9 cellular contexts compared by ENCODE assay signal in genomic region chr3:185630182-185630622, GRCh38. TPM values are rescaled to one million over a fixed set of nuclear protein-coding genes. Genes with fewer than 3 reads are reported as not detected.
A peak's percentile ranks its signal among the peaks of the same experiment; 100 is the strongest.
DNase-seq lines count a peak whose midpoint lies in the region; ATAC-seq and TF ChIP-seq lines count a peak whose summit lies in the region.
"Had no signal": no experiment of that assay in that cellular context is flagged by ENCODE, and none has a peak within 500 bp of the region (broad histone marks: within the 10 kb centered on the region; RNA-seq: fewer than 3 reads in every experiment).

No MANE protein-coding gene starts in this region.

- no peak for TF ChIP-seq EP300 in stomach (IDR thresholded peaks at IDR 0.05)

- no peak overlapping the region for H3K9ac ChIP-seq in mammary epithelial cell (ENCODE audit: insufficient read depth, low read length)

- TF ChIP-seq POLR2A in stomach (IDR thresholded peaks at IDR 0.05), result no peak

- DNase-seq in LHCN-M2 (ENCODE audit: low read depth) (peak; percentile 82), mammary epithelial cell (peak; percentile 14), left lobe of liver (ENCODE audit: low spot score) (no peak), stomach (peak; percentile 34), NCI-H1048 (lab: John Stamatoyannopoulos, UW) (no peak)
- no peak for DNase-seq in activated CD4-positive, alpha-beta T cell treated with anti-CD3 and anti-CD28 coated beads, Interleukin-2, amount 50 U/mL, for 1 hour
- DNase-seq: T-helper 1 cell had no signal

- H3K4me1 ChIP-seq in mammary epithelial cell (ENCODE audit: insufficient read depth, low read length) (no peaks in the 10 kb centered on the region), stomach (peaks cover 8 to 20% (median 12%) of the 10 kb centered on the region in 4 donors)

- intact Hi-C loops in mammary epithelial cell (cut with micrococcal nuclease) (no loop called here), stomach (cut with DNase I; ENCODE audit: low total_unique reads) (no loop called here)

- no peak overlapping the region for H2AFZ ChIP-seq in mammary epithelial cell (ENCODE audit: low read depth, low read length)

- H3K79me2 ChIP-seq in mammary epithelial cell (ENCODE audit: insufficient read depth, low read length), result no peaks in the 10 kb centered on the region

- no TSS peak for BruUV-seq in mammary epithelial cell (replicated peaks; lab: Mats Ljungman, UMichigan)

- dilution Hi-C loops in mammary epithelial cell (cut with HindIII; ENCODE audit: low sequenced_read_pairs), result no loop called here

- no peaks in the 10 kb centered on the region for H4K20me1 ChIP-seq in mammary epithelial cell (ENCODE audit: insufficient read depth, low read length)

- H3K36me3 ChIP-seq in mammary epithelial cell (ENCODE audit: insufficient read depth, low read length), result peaks cover 12% of the 10 kb centered on the region
- peaks cover 32 to 68% (median 64%) of the 10 kb centered on the region in 4 donors for H3K36me3 ChIP-seq in stomach

- TF ChIP-seq CTCF in mammary epithelial cell (conservative IDR thresholded peaks at IDR 0.05 in 1 of 2, IDR thresholded peaks at IDR 0.05 in 1 of 2; ENCODE audit: extremely low read depth in 1 of 2, insufficient read depth in 1 of 2, low read depth in 1 of 2, low read length in 2 of 2), result no peak
- TF ChIP-seq CTCF in stomach (IDR thresholded peaks at IDR 0.05), result no peak

- H3K27ac ChIP-seq in mammary epithelial cell (ENCODE audit: insufficient read depth, low read depth, low read length), result no peak overlapping the region
- peak overlapping the region in 3 of 5 donors; percentile 42 to 60 (median 58) for H3K27ac ChIP-seq in stomach

- CTCF ChIA-PET in mammary epithelial cell (lab: Charles Lee; ENCODE audit: low non-redundant PET), result interaction anchor here (0.7 kb wide), 1 partner anchor 313 kb away, joined by 3 read pairs; no protein-coding TSS in a partner anchor

- H3K4me2 ChIP-seq in mammary epithelial cell (ENCODE audit: insufficient read depth, low read depth, low read length), result no peak overlapping the region

- H3K4me3 ChIP-seq in mammary epithelial cell (replicated peaks in 1 of 3; ENCODE audit: insufficient read depth in 1 of 3, low read depth in 2 of 3, low read length in 3 of 3) (no peak overlapping the region), stomach (no peak overlapping the region)

- 68% methylated on average over 6 of the region's 6 CpGs for WGBS in mammary epithelial cell (ENCODE audit: low coverage, missing lambda C conversion rate)
- 27 to 35% (median 32%) methylated on average over 6 of the region's 6 CpGs for WGBS in stomach, 5 donors

- H3K27me3 ChIP-seq in mammary epithelial cell (ENCODE audit: insufficient read depth, low read length), result no peaks in the 10 kb centered on the region
- H3K27me3 ChIP-seq in stomach, result no peaks in the 10 kb centered on the region

- in situ Hi-C loops in mammary epithelial cell (cut with MboI; ENCODE audit: low sequenced_read_pairs in 2 of 2), result no loop called here

- H3K9me3 ChIP-seq in mammary epithelial cell (replicated peaks; ENCODE audit: insufficient read depth, low read length), result no peaks in the 10 kb centered on the region
- H3K9me3 ChIP-seq in stomach, result no peaks in the 10 kb centered on the region

- peak; percentile 49 for ATAC-seq in left lobe of liver
- ATAC-seq in HG02870 (IDR thresholded peaks at IDR 0.05; ENCODE audit: unreplicated experiment), result no peak
- no peak for ATAC-seq in HG03442 (IDR thresholded peaks at IDR 0.05; ENCODE audit: unreplicated experiment)

RNA-seq across cellular contexts. Expression of gene SENP2, which starts 44.1 kb away (rescaled TPM):
- total RNA-seq in LHCN-M2 (2014; rRNA removed) (28.4 and 28.5 TPM in 2 replicates), mammary epithelial cell (10 to 100 TPM; 27.5 to 41.7 TPM), left lobe of liver (19.6 TPM), stomach (100 to 1,000 TPM in 1 of 5 donors, 10 to 100 TPM in 3, 1 to 10 TPM in 1; 2.3 to 146 (median 17.1) TPM)
- 15.1 TPM for polyA plus RNA-seq in LHCN-M2 (2012)
- polyA plus RNA-seq in mammary epithelial cell (7.7 TPM), stomach (10 to 100 TPM in 1 of 3 donors, 1 to 10 TPM in 2; 5.2 to 16.0 (median 8.7) TPM)
- polyA minus RNA-seq in mammary epithelial cell, result 18.1 TPM

Comparison
In these comparisons a context has a peak if more than half of its experiments do, and no peak if none do; other contexts are left out.
1. DNase-seq: peak in LHCN-M2 (single experiment), mammary epithelial cell (single experiment) and stomach (single experiment); none in left lobe of liver (single experiment), activated CD4-positive, alpha-beta T cell treated with anti-CD3 and anti-CD28 coated beads, Interleukin-2, amount 50 U/mL, for 1 hour (single experiment) and NCI-H1048 (single experiment).